In the genomic region with DNA sequence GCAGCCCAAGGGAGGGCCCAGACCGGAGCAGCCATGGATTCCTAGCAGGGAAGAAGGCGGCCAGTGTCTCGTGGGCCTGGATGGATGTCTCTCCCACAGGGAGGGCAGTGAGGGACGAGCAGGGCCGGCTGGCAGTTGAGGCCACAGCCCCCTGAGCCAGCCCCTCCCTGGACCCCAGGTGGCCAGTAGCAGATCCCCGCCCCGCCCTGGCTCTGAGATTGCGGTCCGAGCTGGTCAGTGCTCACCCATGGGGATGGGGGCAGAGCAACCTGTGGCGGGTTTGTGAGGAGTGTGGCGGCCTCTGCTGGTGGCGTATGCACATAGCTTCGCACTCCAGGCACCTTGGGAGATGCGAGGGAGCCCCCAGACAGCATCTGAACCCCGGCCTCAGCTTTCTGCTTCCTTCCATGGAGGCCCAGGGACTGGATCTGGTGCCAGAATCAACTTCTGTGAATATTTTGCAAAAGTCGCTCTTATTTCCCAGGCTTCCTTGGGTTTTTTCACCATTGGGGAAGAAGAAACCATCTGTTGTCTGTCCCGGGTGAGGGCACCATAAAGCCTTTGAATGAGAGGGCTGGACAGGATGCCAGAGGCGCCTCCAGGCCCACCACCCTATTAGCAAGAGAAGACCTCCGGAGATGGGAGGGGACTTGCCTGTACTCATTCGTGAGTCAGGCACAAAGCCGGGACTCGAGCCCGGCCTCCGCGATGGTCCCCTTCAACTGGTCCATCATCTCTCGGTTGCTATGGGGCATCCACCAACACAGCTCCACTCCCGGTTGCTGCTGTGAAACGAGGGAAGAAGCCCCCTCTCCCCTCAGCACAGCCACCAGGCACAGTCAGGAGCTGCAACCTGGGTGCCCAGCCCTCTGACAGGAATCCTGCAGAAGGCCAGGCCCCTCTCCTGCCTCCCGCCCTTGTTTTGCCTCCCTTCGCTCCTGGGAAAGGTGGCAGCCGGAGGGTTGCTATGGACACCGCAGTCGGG, we compare ENCODE assay signal across 8 cellular contexts. TPM values are rescaled to one million over a fixed set of nuclear protein-coding genes. Genes with fewer than 3 reads are reported as not detected.
A peak's percentile ranks its signal among the peaks of the same experiment; 100 is the strongest.
DNase-seq lines count a peak whose midpoint lies in the region; ATAC-seq and TF ChIP-seq lines count a peak whose summit lies in the region.

No MANE protein-coding gene starts in this region.

- CTCF ChIA-PET in IMR-90 (lab: Yijun Ruan, JAX): interaction anchor here (0.6 to 2.1 kb wide), 10 partner anchors 9 to 319 kb away, joined by 3 to 9 read pairs (median 4); no protein-coding TSS in a partner anchor

- no peaks in the 10 kb centered on the region for H3K79me2 ChIP-seq in fibroblast of lung (ENCODE audit: control insufficient read depth, insufficient read depth, low read length)

- H3K4me2 ChIP-seq in IMR-90 (ENCODE audit: low read depth, low read length) (no peak overlapping the region), fibroblast of lung (ENCODE audit: extremely low read depth, insufficient read depth, low read length) (no peak overlapping the region)

- intact Hi-C loops in IMR-90 (cut with micrococcal nuclease): loop anchor here (1.0 to 10.0 kb wide), 6 partner anchors 184 to 398 kb away; a partner anchor contains a TSS

- TF ChIP-seq POLR2A in IMR-90 (IDR thresholded peaks at IDR 0.05; ENCODE audit: low read depth, low read length): no peak

- no peaks in the 10 kb centered on the region for H3K9me3 Mint-ChIP-seq in nephron progenitor cell

- peak; percentile 62 for DNase-seq in IMR-90
- peak; percentile 79 for DNase-seq in activated T-cell treated with anti-CD3 and anti-CD28 coated beads, Interleukin-2, amount 50 U/mL, for 1 hour
- peak; percentile 54 to 68 for DNase-seq in fibroblast of lung (ENCODE audit: low read depth in 2 of 2)
- DNase-seq in nephron progenitor cell: peak; percentile 90
- DNase-seq in stimulated activated naive CD8-positive, alpha-beta T cell treated with anti-CD3 and anti-CD28 coated beads, Interleukin-15, Interleukin-2, amounts not matched to agents 100 U/mL and 50 U/mL, for 24 hours: peak; percentile 79

- H3K18ac ChIP-seq in IMR-90 (ENCODE audit: low read depth, low read length): no peak overlapping the region

- no peak overlapping the region for H2BK120ac ChIP-seq in IMR-90 (ENCODE audit: low read depth, low read length)

- H2BK20ac ChIP-seq in IMR-90 (ENCODE audit: low read depth, low read length): no peak overlapping the region

- H3K36me3 ChIP-seq in IMR-90 (ENCODE audit: control insufficient read depth, insufficient read depth, low read length): no peaks in the 10 kb centered on the region
- no peaks in the 10 kb centered on the region for H3K36me3 ChIP-seq in fibroblast of lung (ENCODE audit: control insufficient read depth, insufficient read depth, low read length)

- POLR2A ChIA-PET in IMR-90 (lab: Charles Lee; ENCODE audit: unreplicated experiment): interaction anchor here (0.6 kb wide), 1 partner anchor 153 kb away, joined by 4 read pairs; no protein-coding TSS in a partner anchor

- H3K79me1 ChIP-seq in IMR-90 (ENCODE audit: low read depth in 1 of 2, low read length in 2 of 2): no peaks in the 10 kb centered on the region

- H3K9me1 ChIP-seq in IMR-90 (ENCODE audit: insufficient read depth, low read length): no peaks in the 10 kb centered on the region

- BruUV-seq in IMR-90 (replicated peaks; lab: Mats Ljungman, UMichigan): no TSS peak

- H4K5ac ChIP-seq in IMR-90 (ENCODE audit: low read depth, low read length): no peak overlapping the region

- peaks cover 1% of the 10 kb centered on the region; the same call in 1 of the 2 replicates for H3K4me1 ChIP-seq in IMR-90 (ENCODE audit: control insufficient read depth, insufficient read depth, low read length)
- H3K4me1 ChIP-seq in fibroblast of lung (ENCODE audit: control insufficient read depth, extremely low read depth, insufficient read depth, low read length): no peaks in the 10 kb centered on the region

- H3K27me3 ChIP-seq in IMR-90 (ENCODE audit: control insufficient read depth, insufficient read depth, low read length): peaks cover 64% of the 10 kb centered on the region
- H3K27me3 ChIP-seq in fibroblast of lung (ENCODE audit: control insufficient read depth, insufficient read depth, low read length): peaks cover 22% of the 10 kb centered on the region

- H3K56ac ChIP-seq in IMR-90 (ENCODE audit: extremely low read depth, insufficient read depth, low read length): no peak overlapping the region

- H2AK5ac ChIP-seq in IMR-90 (ENCODE audit: low read depth, low read length): no peak overlapping the region

- H3K27ac ChIP-seq in IMR-90 (ENCODE audit: insufficient read depth, low read length) (no peak overlapping the region), fibroblast of lung (ENCODE audit: insufficient read depth, low read length) (no peak overlapping the region)

- in situ Hi-C loops in IMR-90 (cut with MboI; ENCODE audit: low sequenced_read_pairs): no loop called here

- peaks cover 14% of the 10 kb centered on the region for H3K4me1 Mint-ChIP-seq in nephron progenitor cell

- TF ChIP-seq RAD21 in IMR-90 (IDR thresholded peaks at IDR 0.05; ENCODE audit: low read length): peak; percentile 94

- peaks cover 23% of the 10 kb centered on the region for H3K27me3 Mint-ChIP-seq in nephron progenitor cell (ENCODE audit: low read depth, poor library complexity)

- dilution Hi-C loops in IMR-90 (cut with HindIII; ENCODE audit: low sequenced_read_pairs, unreplicated experiment): no loop called here

- no peak overlapping the region for H2BK5ac ChIP-seq in IMR-90 (ENCODE audit: low read depth, low read length, poor library complexity, severe bottlenecking)

- H3K14ac ChIP-seq in IMR-90 (replicated peaks; ENCODE audit: low read depth, low read length): no peak overlapping the region

- H2AFZ ChIP-seq in IMR-90 (replicated peaks; ENCODE audit: low read length, poor library complexity) (peak overlapping the region; percentile 69), fibroblast of lung (ENCODE audit: low read length) (no peak overlapping the region)

- no peak overlapping the region for H3K27ac Mint-ChIP-seq in nephron progenitor cell

- no peaks in the 10 kb centered on the region for H3K36me3 Mint-ChIP-seq in nephron progenitor cell (ENCODE audit: low read depth)

- H4K8ac ChIP-seq in IMR-90 (ENCODE audit: low read depth in 2 of 2, low read length in 2 of 2): no peak overlapping the region

- H3K9me3 ChIP-seq in IMR-90 (ENCODE audit: control insufficient read depth, insufficient read depth, low read length): no peaks in the 10 kb centered on the region
- no peaks in the 10 kb centered on the region for H3K9me3 ChIP-seq in fibroblast of lung (ENCODE audit: control insufficient read depth, insufficient read depth, low read depth, low read length)

- H3K4me3 ChIP-seq in IMR-90 (ENCODE audit: insufficient read depth, low read depth, low read length) (no peak overlapping the region), fibroblast of lung (replicated peaks in 1 of 4; ENCODE audit: control extremely low read depth in 1 of 4, insufficient read depth in 1 of 4, low read depth in 3 of 4, low read length in 4 of 4) (no peak overlapping the region)

- TF ChIP-seq CTCF in GM12872 (IDR thresholded peaks at IDR 0.05; ENCODE audit: insufficient read depth, low read depth, low read length) (peak; percentile 94), IMR-90 (conservative IDR thresholded peaks at IDR 0.05; ENCODE audit: low read depth, low read length) (peak; percentile 84), fibroblast of lung (conservative IDR thresholded peaks at IDR 0.05 in 1 of 2, IDR thresholded peaks at IDR 0.05 in 1 of 2; ENCODE audit: low read depth in 1 of 2, low read length in 2 of 2) (peak; percentile 74 to 80), nephron progenitor cell (IDR thresholded peaks at IDR 0.05) (peak; percentile 82)

- H3K9ac ChIP-seq in IMR-90 (ENCODE audit: low read depth, low read length) (no peak overlapping the region), fibroblast of lung (ENCODE audit: insufficient read depth, low read length) (no peak overlapping the region)

- H4K20me1 ChIP-seq in IMR-90 (ENCODE audit: insufficient read depth, low read length): no peaks in the 10 kb centered on the region
- no peaks in the 10 kb centered on the region for H4K20me1 ChIP-seq in fibroblast of lung (ENCODE audit: control insufficient read depth, extremely low read depth, insufficient read depth, low read length)

- no peak overlapping the region for H2BK15ac ChIP-seq in IMR-90 (ENCODE audit: low read depth, low read length)

- no peak overlapping the region for H3K4ac ChIP-seq in IMR-90 (ENCODE audit: low read depth, low read length)

- H3K23ac ChIP-seq in IMR-90 (ENCODE audit: low read depth, low read length): no peak overlapping the region

- no peak overlapping the region for H2AK9ac ChIP-seq in IMR-90 (replicated peaks; ENCODE audit: low read depth, low read length, poor library complexity)

- H4K91ac ChIP-seq in IMR-90 (ENCODE audit: insufficient read depth, low read depth, low read length): no peak overlapping the region

- 32% methylated on average over 12 of the region's 33 CpGs; no CpG with 5 or more reads in 1 of the 2 experiments for WGBS in IMR-90 (ENCODE audit: extremely low coverage in 2 of 2, insufficient read length in 1 of 2), 2 experiments

- ATAC-seq in IMR-90 (ENCODE audit: low read depth): peak; percentile 99
- ATAC-seq in stimulated activated naive CD8-positive, alpha-beta T cell treated with anti-CD3 and anti-CD28 coated beads, Interleukin-15, Interleukin-2, amounts not matched to agents 100 U/mL and 50 U/mL, for 24 hours: peak; percentile 88
- ATAC-seq in HG03196 (IDR thresholded peaks at IDR 0.05; ENCODE audit: unreplicated experiment): no peak

- H3K4me3 Mint-ChIP-seq in nephron progenitor cell: no peak overlapping the region

TF ChIP-seq in IMR-90, 13 proteins besides CTCF, POLR2A, EP300 and RAD21 (continues in another document):
- peak; percentile 97 for TF ChIP-seq SMC3 (IDR thresholded peaks at IDR 0.05; ENCODE audit: low read depth, low read length)

RNA-seq across cellular contexts. Expression of a gene that starts 8.6 kb away (rescaled TPM):
- total RNA-seq in IMR-90 (2012; rRNA removed) (not detected in 2 replicates), fibroblast of lung (not detected in 2 replicates)
- polyA plus RNA-seq in IMR-90 (2012; rRNA removed) (0.02 and 0.07 TPM in 2 replicates), fibroblast of lung (not detected in 2 replicates)
- under 0.01 and 0.02 TPM in 2 replicates for polyA plus RNA-seq in IMR-90 (2012; cell fraction: cytosol; rRNA removed)
- 0.01 and 0.05 TPM in 2 replicates for polyA plus RNA-seq in IMR-90 (2012; cell fraction: nucleus; rRNA removed; ENCODE audit: low replicate concordance)
- 0.92 TPM for polyA plus RNA-seq in PFSK-1 (2012; ENCODE audit: insufficient read length, low read depth)
- not detected in 2 replicates for polyA plus RNA-seq in fibroblast of lung (2012)
- not detected in 2 replicates for polyA minus RNA-seq in fibroblast of lung (ENCODE audit: low replicate concordance)

RNA-seq across cellular contexts. Expression of a gene that starts 57.9 kb away (rescaled TPM):
- 7.2 and 9.0 TPM in 2 replicates for total RNA-seq in IMR-90 (2012; rRNA removed)
- polyA plus RNA-seq in IMR-90 (2012; rRNA removed): 28.1 and 31.8 TPM in 2 replicates
- 32.4 and 35.3 TPM in 2 replicates for polyA plus RNA-seq in IMR-90 (2012; cell fraction: cytosol; rRNA removed)
- 8.8 and 9.7 TPM in 2 replicates for polyA plus RNA-seq in IMR-90 (2012; cell fraction: nucleus; rRNA removed; ENCODE audit: low replicate concordance)
- 55.9 TPM for polyA plus RNA-seq in PFSK-1 (2012; ENCODE audit: insufficient read length, low read depth)
- 8.5 and 10.1 TPM in 2 replicates for total RNA-seq in fibroblast of lung
- 25.1 and 33.5 TPM in 2 replicates for polyA plus RNA-seq in fibroblast of lung
- 41.0 and 59.5 TPM in 2 replicates for polyA plus RNA-seq in fibroblast of lung (2012)
- polyA minus RNA-seq in fibroblast of lung (ENCODE audit: low replicate concordance): 16.2 and 17.3 TPM in 2 replicates
